Comparison of ENCODE assay signal across 8 cellular contexts in the genomic region with DNA sequence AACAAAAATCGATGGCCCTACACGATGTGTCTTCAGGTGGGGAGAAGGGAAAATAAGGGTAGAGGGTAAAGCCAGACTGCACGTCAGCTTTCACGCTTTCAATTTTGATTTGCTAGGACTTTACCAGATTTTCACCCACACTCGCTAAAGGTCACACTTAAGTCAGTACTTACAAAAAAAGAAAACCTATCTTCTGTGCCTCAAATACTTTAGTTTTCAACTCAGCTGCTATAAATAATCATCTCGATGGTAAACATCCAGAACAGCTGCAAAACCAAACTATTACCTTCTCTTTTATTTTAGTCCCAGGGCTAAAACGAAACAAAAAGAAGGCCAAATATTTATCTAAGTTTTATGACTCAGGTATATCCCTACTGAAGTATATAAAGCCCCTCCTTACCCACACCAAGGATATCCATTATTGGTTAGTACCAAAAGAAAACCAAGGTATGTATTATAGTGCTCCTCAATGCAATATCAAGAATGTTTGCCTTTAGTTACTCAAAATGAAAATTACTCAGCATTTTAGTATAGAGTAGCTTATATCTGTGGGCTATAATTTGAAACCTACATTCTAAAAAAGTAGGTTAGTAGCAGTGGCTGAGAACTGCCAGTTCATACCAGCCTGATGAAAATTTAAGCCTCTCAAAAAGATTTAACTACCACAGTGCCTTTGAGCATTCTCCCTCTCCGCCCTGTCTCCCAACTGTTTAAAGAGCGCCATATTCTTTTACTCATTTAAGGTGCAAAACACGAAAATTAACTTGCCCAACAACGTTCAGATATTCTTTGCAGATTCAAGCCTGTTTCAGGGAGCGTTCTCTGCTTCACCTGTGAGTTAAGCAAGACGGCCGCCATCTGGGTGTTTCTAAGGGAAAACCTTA. TPM values are rescaled to one million over a fixed set of nuclear protein-coding genes. Genes with fewer than 3 reads are reported as not detected.
DNase-seq lines count a peak whose midpoint lies in the region; ATAC-seq and TF ChIP-seq lines count a peak whose summit lies in the region.

No MANE protein-coding gene starts in this region.

- no peaks in the 10 kb centered on the region for H3K9me3 ChIP-seq in gastrocnemius medialis

- peak overlapping the region; percentile 99 for H3K4me3 ChIP-seq in fibroblast of pulmonary artery (replicated peaks; ENCODE audit: low read depth, low read length)
- H3K4me3 ChIP-seq in gastrocnemius medialis: peak overlapping the region; percentile 83 to 98 (median 90)

- peaks cover 16% of the 10 kb centered on the region for H3K36me3 Mint-ChIP-seq in HFFc6 (ENCODE audit: low read depth)

- ATAC-seq in GM18517 (IDR thresholded peaks at IDR 0.05; ENCODE audit: unreplicated experiment): peak; percentile 69
- peak; percentile 7 to 26 for ATAC-seq in gastrocnemius medialis

- no peaks in the 10 kb centered on the region for H3K27me3 ChIP-seq in gastrocnemius medialis

- H3K27me3 Mint-ChIP-seq in HFFc6 (ENCODE audit: insufficient read depth): no peaks in the 10 kb centered on the region

- H3K4me1 Mint-ChIP-seq in HFFc6 (ENCODE audit: low read depth): peaks cover 69% of the 10 kb centered on the region

- intact Hi-C loops in gastrocnemius medialis (cut with DNase I; ENCODE audit: low total_unique reads): loop anchor here (5.0 to 10.0 kb wide), 3 partner anchors 426 to 1801 kb away; a partner anchor contains a TSS

- peak overlapping the region; percentile 97 to 100 (median 98) for H3K27ac ChIP-seq in gastrocnemius medialis

- H3K27ac Mint-ChIP-seq in HFFc6: peak overlapping the region; percentile 100

- H3K36me3 ChIP-seq in gastrocnemius medialis: no peaks in the 10 kb centered on the region

- in situ Hi-C loops in gastrocnemius medialis (cut with MboI; ENCODE audit: low sequenced_read_pairs in 4 of 4): loop anchor here in 3 of 4 donors (10.0 to 25.0 kb wide), 2 partner anchors 169 to 171 kb away; a partner anchor contains a TSS

- peak in 1 of 2 donors; percentile 61 for TF ChIP-seq POLR2A in gastrocnemius medialis (IDR thresholded peaks at IDR 0.05)

- no peaks in the 10 kb centered on the region for H3K9me3 Mint-ChIP-seq in HFFc6

- H3K4me1 ChIP-seq in gastrocnemius medialis: peaks cover 47 to 52% of the 10 kb centered on the region in 2 donors

- H3K4me3 Mint-ChIP-seq in HFFc6: peak overlapping the region; percentile 92

- TF ChIP-seq CTCF in HFFc6 (IDR thresholded peaks at IDR 0.05) (no peak), fibroblast of pulmonary artery (IDR thresholded peaks at IDR 0.05; ENCODE audit: low read length, missing control alignments) (no peak), gastrocnemius medialis (IDR thresholded peaks at IDR 0.05 in 4 of 5, conservative IDR thresholded peaks at IDR 0.05 in 1 of 5) (no peak)

- DNase-seq in HFFc6: no peak
- DNase-seq in RPMI7951 (ENCODE audit: low read depth): peak; percentile 4
- no peak for DNase-seq in fibroblast of pulmonary artery (ENCODE audit: low read depth)
- DNase-seq in gastrocnemius medialis: no peak
- DNase-seq in superior temporal gyrus (ENCODE audit: extremely low spot score): no peak
- DNase-seq in NCI-H1930 (lab: John Stamatoyannopoulos, UW): no peak
- DNase-seq in ureter (ENCODE audit: low spot score): no peak

RNA-seq across cellular contexts. Expression of a gene that starts 1.5 kb away (rescaled TPM):
- 100 to 1,000 TPM; 508 to 582 (median 527) TPM for total RNA-seq in HFFc6 (2021; fragmentation: NEBNext Ultra II Directional; extraction: Animal tissue kit (Norgen Biotek cat#: 25700))
- 339 and 465 TPM in 2 replicates for total RNA-seq in RPMI7951 (2014; rRNA removed; shearing (Covaris generic))
- total RNA-seq in gastrocnemius medialis (1,000 to 10,000 TPM; 2,331 to 4,024 (median 3,697) TPM), ureter (612 TPM)

RNA-seq across cellular contexts. Expression of a gene that starts 24.2 kb away (rescaled TPM):
- 10 to 100 TPM; 39.1 to 48.7 (median 42.0) TPM for total RNA-seq in HFFc6 (2021; fragmentation: NEBNext Ultra II Directional; extraction: Animal tissue kit (Norgen Biotek cat#: 25700))
- total RNA-seq in RPMI7951 (2014; rRNA removed; shearing (Covaris generic)): 61.9 and 80.6 TPM in 2 replicates
- total RNA-seq in gastrocnemius medialis (10 to 100 TPM; 25.7 to 37.8 (median 36.3) TPM), ureter (40.6 TPM)

RNA-seq across cellular contexts. Expression of a gene that starts 39.7 kb away (rescaled TPM):
- 10 to 100 TPM; 38.9 to 60.1 (median 49.8) TPM for total RNA-seq in HFFc6 (2021; fragmentation: NEBNext Ultra II Directional; extraction: Animal tissue kit (Norgen Biotek cat#: 25700))
- 123 and 140 TPM in 2 replicates for total RNA-seq in RPMI7951 (2014; rRNA removed; shearing (Covaris generic))
- total RNA-seq in gastrocnemius medialis (10 to 100 TPM in 1 of 4 donors, 1 to 10 TPM in 3; 3.9 to 10.8 (median 6.6) TPM), ureter (21.7 TPM)
